Comparison of ENCODE assay signal across 9 cellular contexts in genomic region chr1:18907021-18907913, GRCh38. TPM values are rescaled to one million over a fixed set of nuclear protein-coding genes. Genes with fewer than 3 reads are reported as not detected.
DNase-seq lines count a peak whose midpoint lies in the region; ATAC-seq and TF ChIP-seq lines count a peak whose summit lies in the region.
"Had no signal": no experiment of that assay in that cellular context is flagged by ENCODE, and none has a peak within 500 bp of the region (broad histone marks: within the 10 kb centered on the region; RNA-seq: fewer than 3 reads in every experiment).

No MANE protein-coding gene starts in this region.

- no TSS peak for BruUV-seq in Calu3 (replicated peaks; lab: Mats Ljungman, UMichigan)

- no peak for TF ChIP-seq POLR2A in prostate gland (IDR thresholded peaks at IDR 0.05)

- no peaks in the 10 kb centered on the region for H3K27me3 ChIP-seq in prostate gland (replicated peaks; ENCODE audit: insufficient read depth)

- intact Hi-C loops in Calu3 (cut with micrococcal nuclease; ENCODE audit: unreplicated experiment): loop anchor here (5.0 to 10.0 kb wide), 4 partner anchors 48 to 205 kb away; partner anchors contain the start of gene IFFO2
- intact Hi-C loops in Right ventricle myocardium superior (cut with DNase I): no loop called here
- intact Hi-C loops in prostate gland (cut with DNase I): loop anchor here (2.0 to 10.0 kb wide), 3 partner anchors 48 to 328 kb away; partner anchors contain the start of gene IFFO2

- peak; percentile 55 for DNase-seq in Calu3
- DNase-seq in KG1 (lab: John Stamatoyannopoulos, UW): peak; percentile 46
- peak; percentile 48 for DNase-seq in activated naive CD8-positive, alpha-beta T cell treated with anti-CD3 and anti-CD28 coated beads, Interleukin-2, amount 10 ng/mL, durations not matched to agents 7 days and 5 days
- DNase-seq in Right ventricle myocardium superior: peak; percentile 74
- peak; percentile 55 for DNase-seq in prostate gland (ENCODE audit: low spot score)

- no peaks in the 10 kb centered on the region for H3K9me3 Mint-ChIP-seq in Calu3 (ENCODE audit: low read depth, unreplicated experiment)
- H3K9me3 Mint-ChIP-seq in activated naive CD8-positive, alpha-beta T cell treated with anti-CD3 and anti-CD28 coated beads, Interleukin-2, amount 10 ng/mL, durations not matched to agents 7 days and 5 days: no peaks in the 10 kb centered on the region
- H3K9me3 Mint-ChIP-seq: T-helper 1 cell treated with Interleukin-12 subunit alpha and Interleukin-12 subunit beta and Interleukin-4 antibody, amounts not matched to agents 30 μg/mL and 1 μg/mL, for 36 hours had no signal

- no peak overlapping the region for H3K4me3 Mint-ChIP-seq in Calu3 (ENCODE audit: low read depth, unreplicated experiment)
- no peak overlapping the region for H3K4me3 Mint-ChIP-seq in activated naive CD8-positive, alpha-beta T cell treated with anti-CD3 and anti-CD28 coated beads, Interleukin-2, amount 10 ng/mL, durations not matched to agents 7 days and 5 days
- H3K4me3 Mint-ChIP-seq: T-helper 1 cell treated with Interleukin-12 subunit alpha and Interleukin-12 subunit beta and Interleukin-4 antibody, amounts not matched to agents 30 μg/mL and 1 μg/mL, for 36 hours had no signal

- H3K27me3 Mint-ChIP-seq in Calu3 (ENCODE audit: unreplicated experiment): no peaks in the 10 kb centered on the region
- no peaks in the 10 kb centered on the region for H3K27me3 Mint-ChIP-seq in activated naive CD8-positive, alpha-beta T cell treated with anti-CD3 and anti-CD28 coated beads, Interleukin-2, amount 10 ng/mL, durations not matched to agents 7 days and 5 days

- peaks cover 8% of the 10 kb centered on the region for H3K4me1 Mint-ChIP-seq in Calu3 (ENCODE audit: low read depth, unreplicated experiment)
- peaks cover 7% of the 10 kb centered on the region for H3K4me1 Mint-ChIP-seq in activated naive CD8-positive, alpha-beta T cell treated with anti-CD3 and anti-CD28 coated beads, Interleukin-2, amount 10 ng/mL, durations not matched to agents 7 days and 5 days

- peak overlapping the region; percentile 58 to 68 for H3K27ac ChIP-seq in prostate gland

- WGBS in prostate gland: 27% methylated on average over 16 of the region's 16 CpGs

- no peaks in the 10 kb centered on the region for H3K9me3 ChIP-seq in prostate gland

- ATAC-seq in SK-N-SH treated with all-trans-retinoic acid at 6 μM for 48 hours (peak; percentile 9; the same call in 2 of the 3 replicates), Right ventricle myocardium superior (ENCODE audit: poor library complexity) (peak; percentile 21), GM18520 (IDR thresholded peaks at IDR 0.05; ENCODE audit: unreplicated experiment) (no peak), GM19324 (IDR thresholded peaks at IDR 0.05; ENCODE audit: low FRiP score, unreplicated experiment) (no peak)
- ATAC-seq in activated naive CD8-positive, alpha-beta T cell treated with anti-CD3 and anti-CD28 coated beads, Interleukin-2, amount 10 ng/mL, durations not matched to agents 7 days and 5 days (ENCODE audit: low read depth): no peak

- H3K36me3 Mint-ChIP-seq in Calu3 (ENCODE audit: insufficient read depth, unreplicated experiment): peaks cover 27% of the 10 kb centered on the region
- peaks cover 8% of the 10 kb centered on the region for H3K36me3 Mint-ChIP-seq in activated naive CD8-positive, alpha-beta T cell treated with anti-CD3 and anti-CD28 coated beads, Interleukin-2, amount 10 ng/mL, durations not matched to agents 7 days and 5 days

- CTCF ChIA-PET in Calu3 (lab: Charles Lee): interaction anchor here (0.6 to 3.1 kb wide), 7 partner anchors 20 to 310 kb away, joined by 3 to 22 read pairs (median 4); no protein-coding TSS in a partner anchor

- POLR2A ChIA-PET in activated naive CD8-positive, alpha-beta T cell treated with anti-CD3 and anti-CD28 coated beads, Interleukin-2, amount 10 ng/mL, durations not matched to agents 7 days and 5 days (lab: Charles Lee): interaction anchor here (0.8 to 1.1 kb wide), 3 partner anchors 19 to 335 kb away, joined by 3 to 4 read pairs (median 3); no protein-coding TSS in a partner anchor

- peaks cover 22% of the 10 kb centered on the region for H3K4me1 ChIP-seq in prostate gland (replicated peaks)

- peaks cover 0 to 13% of the 10 kb centered on the region in 2 donors for H3K36me3 ChIP-seq in prostate gland

- H3K4me3 ChIP-seq in prostate gland: no peak overlapping the region

- TF ChIP-seq CTCF in Calu3 (IDR thresholded peaks at IDR 0.05; ENCODE audit: unreplicated experiment) (peak; percentile 45), prostate gland (IDR thresholded peaks at IDR 0.05) (peak; percentile 75 to 92 (median 89))

- H3K27ac Mint-ChIP-seq in Calu3 (ENCODE audit: unreplicated experiment): no peak overlapping the region
- no peak overlapping the region for H3K27ac Mint-ChIP-seq in activated naive CD8-positive, alpha-beta T cell treated with anti-CD3 and anti-CD28 coated beads, Interleukin-2, amount 10 ng/mL, durations not matched to agents 7 days and 5 days
- H3K27ac Mint-ChIP-seq: T-helper 1 cell treated with Interleukin-12 subunit alpha and Interleukin-12 subunit beta and Interleukin-4 antibody, amounts not matched to agents 30 μg/mL and 1 μg/mL, for 36 hours had no signal

TF ChIP-seq in SK-N-SH treated with all-trans-retinoic acid at 6 μM for 48 hours, 23 proteins besides CTCF, POLR2A, EP300 and RAD21:
- TF ChIP-seq CSDC2 (CRISPR knock-in tag; IDR thresholded peaks at IDR 0.05) (no peak), RARB (CRISPR knock-in tag; IDR thresholded peaks at IDR 0.05) (no peak), ISL1 (CRISPR knock-in tag; IDR thresholded peaks at IDR 0.05) (no peak), SNAI2 (CRISPR knock-in tag; IDR thresholded peaks at IDR 0.05) (no peak), OSR1 (CRISPR knock-in tag; IDR thresholded peaks at IDR 0.05) (no peak)
TF ChIP-seq in SK-N-SH treated with all-trans-retinoic acid at 6 μM for 48 hours: peak in this region for 0.

RNA-seq across cellular contexts. Expression of gene ALDH4A1, which starts 4.9 kb away (rescaled TPM):
- total RNA-seq in Calu3 (2022) (10.1 and 10.7 TPM in 2 replicates), Right ventricle myocardium superior (29.3 TPM), prostate gland (10 to 100 TPM; 15.7 to 58.4 TPM)
- total RNA-seq in activated naive CD8-positive, alpha-beta T cell treated with anti-CD3 and anti-CD28 coated beads, Interleukin-2, amount 10 ng/mL, durations not matched to agents 7 days and 5 days: 1 to 10 TPM; 2.5 to 3.3 TPM

RNA-seq across cellular contexts. Expression of gene TAS1R2, which starts 47.8 kb away (rescaled TPM):
- total RNA-seq in Calu3 (2022): not detected in 2 replicates
- total RNA-seq in activated naive CD8-positive, alpha-beta T cell treated with anti-CD3 and anti-CD28 coated beads, Interleukin-2, amount 10 ng/mL, durations not matched to agents 7 days and 5 days: not detected
- not detected for total RNA-seq in Right ventricle myocardium superior
- total RNA-seq in prostate gland: not detected

RNA-seq across cellular contexts. Expression of gene IFFO2, which starts 49.2 kb away (rescaled TPM):
- total RNA-seq in Calu3 (2022): 6.6 and 13.0 TPM in 2 replicates
- total RNA-seq in activated naive CD8-positive, alpha-beta T cell treated with anti-CD3 and anti-CD28 coated beads, Interleukin-2, amount 10 ng/mL, durations not matched to agents 7 days and 5 days: 10 to 100 TPM; 21.6 to 21.8 TPM
- total RNA-seq in Right ventricle myocardium superior: 4.4 TPM
- 10 to 100 TPM; 13.6 to 20.4 TPM for total RNA-seq in prostate gland

Comparison
In these comparisons a context has a peak if more than half of its experiments do, and no peak if none do; other contexts are left out.
1. ATAC-seq: peak in SK-N-SH treated with all-trans-retinoic acid at 6 μM for 48 hours (single experiment) and Right ventricle myocardium superior (single experiment); none in activated naive CD8-positive, alpha-beta T cell treated with anti-CD3 and anti-CD28 coated beads, Interleukin-2, amount 10 ng/mL, durations not matched to agents 7 days and 5 days (single experiment), GM18520 (single experiment) and GM19324 (single experiment).
2. Peak in every context shown above with its lines, with median percentiles within 50 percentile points of each other: DNase-seq.